ENCODE assay signal across 20 cellular contexts in the genomic region with DNA sequence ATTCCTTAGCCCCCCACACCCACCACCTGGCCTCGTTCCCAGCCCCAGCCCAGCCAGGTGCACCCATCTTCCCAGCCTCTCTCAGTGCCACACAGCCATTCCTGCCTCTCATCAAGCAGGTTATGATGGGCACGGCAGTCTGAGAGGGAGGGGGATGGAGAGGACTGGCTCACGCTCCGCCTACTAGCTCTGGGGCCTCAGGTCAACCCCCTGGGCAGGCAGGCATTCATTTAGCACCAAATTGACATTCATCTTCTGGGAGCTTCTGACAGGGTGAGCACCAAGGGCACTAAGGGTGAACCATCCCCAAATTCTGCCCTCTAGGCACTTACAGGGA.
DNase-seq lines count a peak whose midpoint lies in the region; ATAC-seq and TF ChIP-seq lines count a peak whose summit lies in the region.
"Had no signal": no experiment of that assay in that cellular context is flagged by ENCODE, and none has a peak within 500 bp of the region (broad histone marks: within the 10 kb centered on the region; RNA-seq: fewer than 3 reads in every experiment).

No MANE protein-coding gene starts in this region.

- no peaks in the 10 kb centered on the region for H3K9me3 ChIP-seq in endodermal cell (ENCODE audit: control insufficient read depth, low read length)
- H3K9me3 ChIP-seq: SK-N-SH, testis had no signal

- no peak overlapping the region for H3K27ac ChIP-seq in endodermal cell (ENCODE audit: low read depth, low read length)
- H3K27ac ChIP-seq: testis had no signal

- no peak overlapping the region for H3K9ac ChIP-seq in endodermal cell (ENCODE audit: extremely low read depth, low read length, poor library complexity, severe bottlenecking)
- H3K9ac ChIP-seq: SK-N-SH had no signal

- H3K4me1 ChIP-seq in endodermal cell (ENCODE audit: control insufficient read depth, insufficient read depth, low read length), result peaks cover 16% of the 10 kb centered on the region

- no peak for ATAC-seq in GM19397 (IDR thresholded peaks at IDR 0.05; ENCODE audit: unreplicated experiment)
- ATAC-seq in GM19328 (IDR thresholded peaks at IDR 0.05; ENCODE audit: unreplicated experiment), result no peak
- ATAC-seq: HepG2, WTC11 had no signal

- H3K27me3 ChIP-seq in H7 (ENCODE audit: control insufficient read depth, insufficient read depth, low read length), result no peaks in the 10 kb centered on the region
- H3K27me3 ChIP-seq in endodermal cell (ENCODE audit: control insufficient read depth, insufficient read depth, low read length, poor library complexity, severe bottlenecking), result no peaks in the 10 kb centered on the region
- H3K27me3 ChIP-seq: dorsolateral prefrontal cortex, testis had no signal

- no peaks in the 10 kb centered on the region for H3K27me3 Mint-ChIP-seq in endodermal cell (ENCODE audit: insufficient read depth)
- H3K27me3 Mint-ChIP-seq in osteocyte (ENCODE audit: unreplicated experiment), result no peaks in the 10 kb centered on the region
- H3K27me3 Mint-ChIP-seq: CD4-positive, alpha-beta T cell had no signal

- H3K4me3 Mint-ChIP-seq in endodermal cell, result no peak overlapping the region
- H3K4me3 Mint-ChIP-seq in osteocyte (ENCODE audit: unreplicated experiment), result no peak overlapping the region
- H3K4me3 Mint-ChIP-seq: activated naive CD4-positive, alpha-beta T cell treated with anti-CD3 and anti-CD28 coated beads for 36 hours; CD4-positive, alpha-beta T cell; WTC11 had no signal

- 97 to 100% methylated on average over 1 to 4 of the region's 4 CpGs for WGBS in endodermal cell (ENCODE audit: insufficient coverage in 1 of 2, insufficient read length in 1 of 2), 2 experiments

- TF ChIP-seq CTCF in endodermal cell (conservative IDR thresholded peaks at IDR 0.05) (no peak), osteocyte (IDR thresholded peaks at IDR 0.05) (no peak)

- peaks cover 5% of the 10 kb centered on the region for H3K36me3 Mint-ChIP-seq in endodermal cell (ENCODE audit: low read depth)
- peaks cover 3% of the 10 kb centered on the region for H3K36me3 Mint-ChIP-seq in osteocyte (ENCODE audit: unreplicated experiment)
- H3K36me3 Mint-ChIP-seq: WTC11 had no signal

- no peaks in the 10 kb centered on the region for H3K36me3 ChIP-seq in H7 (replicated peaks; ENCODE audit: control insufficient read depth, insufficient read depth, low read length)
- no peaks in the 10 kb centered on the region for H3K36me3 ChIP-seq in endodermal cell (ENCODE audit: control insufficient read depth, insufficient read depth, low read length)

- H3K4me3 ChIP-seq in H7 (ENCODE audit: insufficient read depth, low read depth, low read length), result no peak overlapping the region
- H3K4me3 ChIP-seq in endodermal cell (ENCODE audit: low read length), result no peak overlapping the region
- H3K4me3 ChIP-seq: dorsolateral prefrontal cortex, testis had no signal

- H3K4me1 Mint-ChIP-seq in endodermal cell (peaks cover 14% of the 10 kb centered on the region), osteocyte (ENCODE audit: unreplicated experiment) (peaks cover 71% of the 10 kb centered on the region)

- peak; percentile 56 for DNase-seq in H7
- peak; percentile 39 for DNase-seq in NCI-H146 treated with DMSO at 0.1 percent for 48 hours (lab: John Stamatoyannopoulos, UW; ENCODE audit: unreplicated experiment)
- DNase-seq in endodermal cell, result peak; percentile 51
- no peak for DNase-seq in osteocyte (ENCODE audit: extremely low spot score, unreplicated experiment)
- DNase-seq in UCSD-AML1 (lab: John Stamatoyannopoulos, UW; ENCODE audit: unreplicated experiment), result no peak
- DNase-seq: activated CD4-positive, alpha-beta T cell treated with anti-CD3 and anti-CD28 coated beads, Interleukin-2, amount 50 U/mL, for 4 hours; activated naive CD4-positive, alpha-beta T cell treated with anti-CD3 and anti-CD28 coated beads for 36 hours; caudate nucleus; CD4-positive, alpha-beta T cell; dorsolateral prefrontal cortex; hippocampal formation; left ventricle myocardium superior; NCI-H1048; T-helper 9 cell had no signal

- H3K27ac Mint-ChIP-seq in endodermal cell, result no peak overlapping the region
- peak overlapping the region; percentile 88 for H3K27ac Mint-ChIP-seq in osteocyte (ENCODE audit: unreplicated experiment)
- H3K27ac Mint-ChIP-seq: activated naive CD4-positive, alpha-beta T cell treated with anti-CD3 and anti-CD28 coated beads for 36 hours; CD4-positive, alpha-beta T cell; WTC11 had no signal

- H3K9me3 Mint-ChIP-seq in endodermal cell (peaks cover 2% of the 10 kb centered on the region), osteocyte (ENCODE audit: unreplicated experiment) (no peaks in the 10 kb centered on the region)
- H3K9me3 Mint-ChIP-seq: activated naive CD4-positive, alpha-beta T cell treated with anti-CD3 and anti-CD28 coated beads for 36 hours; CD4-positive, alpha-beta T cell; WTC11 had no signal

Comparison
In these comparisons a context has a peak if more than half of its experiments do, and no peak if none do; other contexts are left out.
1. DNase-seq: peak in H7 (single experiment), NCI-H146 treated with DMSO at 0.1 percent for 48 hours (single experiment) and endodermal cell (single experiment); none in osteocyte (single experiment) and UCSD-AML1 (single experiment).